In the genomic region with DNA sequence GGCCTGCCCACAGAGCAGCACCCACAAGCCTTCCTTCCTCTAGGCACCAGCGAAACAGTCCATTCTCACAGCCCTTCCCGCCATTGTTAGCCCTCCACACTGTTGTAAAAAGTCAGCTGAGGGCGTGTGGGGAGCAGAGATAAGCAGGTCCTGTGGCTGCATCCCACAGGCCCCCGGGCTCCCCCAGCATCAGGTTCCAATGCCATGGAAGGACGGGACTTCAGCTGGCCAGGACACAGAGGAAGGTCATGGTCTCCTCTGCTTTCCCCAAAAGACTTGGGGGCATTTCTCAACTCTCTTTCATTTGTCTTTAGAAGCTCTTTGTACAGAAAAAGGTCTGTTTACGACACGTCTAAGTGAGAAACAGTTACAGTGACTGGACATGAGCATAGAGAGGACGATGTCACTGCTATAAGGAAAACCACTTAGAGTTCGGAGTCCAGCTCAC, we compare ENCODE assay signal across 24 cellular contexts.
"Had no signal": no experiment of that assay in that cellular context is flagged by ENCODE, and none has a peak within 500 bp of the region (broad histone marks: within the 10 kb centered on the region; RNA-seq: fewer than 3 reads in every experiment).

No MANE protein-coding gene starts in this region.

- H3K27ac ChIP-seq: colonic mucosa, esophagus squamous epithelium, lower lobe of right lung, neutrophil, parathyroid adenoma, sigmoid colon, thoracic aorta, tibial nerve, upper lobe of left lung had no signal

- H2AFZ ChIP-seq: parathyroid adenoma had no signal

- H3K79me2 ChIP-seq: parathyroid adenoma had no signal

- DNase-seq: effector CD8-positive, alpha-beta T cell; endodermal cell; esophagus squamous epithelium; foreskin melanocyte; hippocampal formation; immature natural killer cell; islet precursor cell; kidney glomerular epithelial cell; left ventricle myocardium superior; lower lobe of right lung; natural killer cell; right cardiac atrium; sigmoid colon; spleen; stimulated activated CD4-positive, alpha-beta T cell treated with anti-CD3 and anti-CD28 coated beads, Interleukin-4, amount 100 ng/mL, for 4 hours; stimulated activated naive B cell treated with anti-CD40 and anti-IgM and Interleukin-4, amounts not matched to agents 10 μg/mL and 1 μg/mL and 100 μg/mL, for 72 hours; upper lobe of left lung had no signal

- H3K4me3 ChIP-seq: colonic mucosa, esophagus squamous epithelium, lower lobe of right lung, sigmoid colon, spleen, thoracic aorta, tibial nerve, upper lobe of left lung had no signal

- H3K9ac ChIP-seq: parathyroid adenoma had no signal

- H3K9me3 ChIP-seq: colonic mucosa, esophagus squamous epithelium, lower lobe of right lung, neutrophil, sigmoid colon, spleen, thoracic aorta, tibial nerve, upper lobe of left lung had no signal

- FAIRE-seq: endothelial cell of umbilical vein, urothelium cell line had no signal

- ATAC-seq: left ventricle myocardium superior; stimulated activated naive B cell treated with anti-CD40 and anti-IgM and Interleukin-4, amounts not matched to agents 10 μg/mL and 1 μg/mL and 100 μg/mL, for 72 hours had no signal

- H3K27me3 ChIP-seq: colonic mucosa, neutrophil, sigmoid colon, spleen, tibial nerve, upper lobe of left lung had no signal

- H3K36me3 ChIP-seq: colonic mucosa, sigmoid colon, thoracic aorta had no signal

- H3K4me1 ChIP-seq: colonic mucosa, parathyroid adenoma had no signal
